1 cellular context compared by ENCODE assay signal in genomic region chr1:153933955-153934354, GRCh38.
TF ChIP-seq lines count a peak whose summit lies in the region.

No MANE protein-coding gene starts in this region.

TF ChIP-seq in SK-N-SH, 30 proteins besides CTCF, POLR2A, EP300 and RAD21 (continued from another document):
- no peak for TF ChIP-seq ZBTB33 (IDR thresholded peaks at IDR 0.05; ENCODE audit: borderline replicate concordance, low read depth)
- no peak for TF ChIP-seq TCF12 (IDR thresholded peaks at IDR 0.05)
- no peak for TF ChIP-seq SMC3 (IDR thresholded peaks at IDR 0.05; ENCODE audit: low read depth, low read length)
- TF ChIP-seq TAF1 (IDR thresholded peaks at IDR 0.05; ENCODE audit: borderline replicate concordance, low read depth, low read length): no peak
- TF ChIP-seq PBX3 (IDR thresholded peaks at IDR 0.05): no peak
- TF ChIP-seq SIN3A (IDR thresholded peaks at IDR 0.05; ENCODE audit: borderline replicate concordance, low read depth, low read length): no peak
- no peak for TF ChIP-seq REST (IDR thresholded peaks at IDR 0.05; ENCODE audit: low read depth, low read length)
- TF ChIP-seq POLR2AphosphoS5 (IDR thresholded peaks at IDR 0.05; ENCODE audit: low read depth, low read length): no peak
